In genomic region chr1:150876111-150876434, GRCh38 we compare ENCODE assay signal across 1 cellular context.
TF ChIP-seq lines count a peak whose summit lies in the region.

No MANE protein-coding gene starts in this region.

TF ChIP-seq in HepG2, 621 proteins besides CTCF, POLR2A, EP300 and RAD21 (continues in another document):
- no peak for TF ChIP-seq ZNF180 (CRISPR knock-in tag; IDR thresholded peaks at IDR 0.05; ENCODE audit: borderline replicate concordance, low read depth)
- no peak for TF ChIP-seq NR2F1 (CRISPR knock-in tag; IDR thresholded peaks at IDR 0.05)
- TF ChIP-seq HNF4G (IDR thresholded peaks at IDR 0.05; ENCODE audit: borderline replicate concordance, low read depth, low read length): no peak
- TF ChIP-seq HNF4G (CRISPR knock-in tag; IDR thresholded peaks at IDR 0.05; ENCODE audit: borderline replicate concordance, low read depth): no peak
- TF ChIP-seq ZNF205 (CRISPR knock-in tag; IDR thresholded peaks at IDR 0.05): no peak
- peak; percentile 38; the same call in 1 of the 2 replicates for TF ChIP-seq SAP130 (CRISPR knock-in tag; IDR thresholded peaks at IDR 0.05; ENCODE audit: low read depth)
- TF ChIP-seq ZSCAN12 (CRISPR knock-in tag; IDR thresholded peaks at IDR 0.05): no peak
- TF ChIP-seq, protein P1, sequence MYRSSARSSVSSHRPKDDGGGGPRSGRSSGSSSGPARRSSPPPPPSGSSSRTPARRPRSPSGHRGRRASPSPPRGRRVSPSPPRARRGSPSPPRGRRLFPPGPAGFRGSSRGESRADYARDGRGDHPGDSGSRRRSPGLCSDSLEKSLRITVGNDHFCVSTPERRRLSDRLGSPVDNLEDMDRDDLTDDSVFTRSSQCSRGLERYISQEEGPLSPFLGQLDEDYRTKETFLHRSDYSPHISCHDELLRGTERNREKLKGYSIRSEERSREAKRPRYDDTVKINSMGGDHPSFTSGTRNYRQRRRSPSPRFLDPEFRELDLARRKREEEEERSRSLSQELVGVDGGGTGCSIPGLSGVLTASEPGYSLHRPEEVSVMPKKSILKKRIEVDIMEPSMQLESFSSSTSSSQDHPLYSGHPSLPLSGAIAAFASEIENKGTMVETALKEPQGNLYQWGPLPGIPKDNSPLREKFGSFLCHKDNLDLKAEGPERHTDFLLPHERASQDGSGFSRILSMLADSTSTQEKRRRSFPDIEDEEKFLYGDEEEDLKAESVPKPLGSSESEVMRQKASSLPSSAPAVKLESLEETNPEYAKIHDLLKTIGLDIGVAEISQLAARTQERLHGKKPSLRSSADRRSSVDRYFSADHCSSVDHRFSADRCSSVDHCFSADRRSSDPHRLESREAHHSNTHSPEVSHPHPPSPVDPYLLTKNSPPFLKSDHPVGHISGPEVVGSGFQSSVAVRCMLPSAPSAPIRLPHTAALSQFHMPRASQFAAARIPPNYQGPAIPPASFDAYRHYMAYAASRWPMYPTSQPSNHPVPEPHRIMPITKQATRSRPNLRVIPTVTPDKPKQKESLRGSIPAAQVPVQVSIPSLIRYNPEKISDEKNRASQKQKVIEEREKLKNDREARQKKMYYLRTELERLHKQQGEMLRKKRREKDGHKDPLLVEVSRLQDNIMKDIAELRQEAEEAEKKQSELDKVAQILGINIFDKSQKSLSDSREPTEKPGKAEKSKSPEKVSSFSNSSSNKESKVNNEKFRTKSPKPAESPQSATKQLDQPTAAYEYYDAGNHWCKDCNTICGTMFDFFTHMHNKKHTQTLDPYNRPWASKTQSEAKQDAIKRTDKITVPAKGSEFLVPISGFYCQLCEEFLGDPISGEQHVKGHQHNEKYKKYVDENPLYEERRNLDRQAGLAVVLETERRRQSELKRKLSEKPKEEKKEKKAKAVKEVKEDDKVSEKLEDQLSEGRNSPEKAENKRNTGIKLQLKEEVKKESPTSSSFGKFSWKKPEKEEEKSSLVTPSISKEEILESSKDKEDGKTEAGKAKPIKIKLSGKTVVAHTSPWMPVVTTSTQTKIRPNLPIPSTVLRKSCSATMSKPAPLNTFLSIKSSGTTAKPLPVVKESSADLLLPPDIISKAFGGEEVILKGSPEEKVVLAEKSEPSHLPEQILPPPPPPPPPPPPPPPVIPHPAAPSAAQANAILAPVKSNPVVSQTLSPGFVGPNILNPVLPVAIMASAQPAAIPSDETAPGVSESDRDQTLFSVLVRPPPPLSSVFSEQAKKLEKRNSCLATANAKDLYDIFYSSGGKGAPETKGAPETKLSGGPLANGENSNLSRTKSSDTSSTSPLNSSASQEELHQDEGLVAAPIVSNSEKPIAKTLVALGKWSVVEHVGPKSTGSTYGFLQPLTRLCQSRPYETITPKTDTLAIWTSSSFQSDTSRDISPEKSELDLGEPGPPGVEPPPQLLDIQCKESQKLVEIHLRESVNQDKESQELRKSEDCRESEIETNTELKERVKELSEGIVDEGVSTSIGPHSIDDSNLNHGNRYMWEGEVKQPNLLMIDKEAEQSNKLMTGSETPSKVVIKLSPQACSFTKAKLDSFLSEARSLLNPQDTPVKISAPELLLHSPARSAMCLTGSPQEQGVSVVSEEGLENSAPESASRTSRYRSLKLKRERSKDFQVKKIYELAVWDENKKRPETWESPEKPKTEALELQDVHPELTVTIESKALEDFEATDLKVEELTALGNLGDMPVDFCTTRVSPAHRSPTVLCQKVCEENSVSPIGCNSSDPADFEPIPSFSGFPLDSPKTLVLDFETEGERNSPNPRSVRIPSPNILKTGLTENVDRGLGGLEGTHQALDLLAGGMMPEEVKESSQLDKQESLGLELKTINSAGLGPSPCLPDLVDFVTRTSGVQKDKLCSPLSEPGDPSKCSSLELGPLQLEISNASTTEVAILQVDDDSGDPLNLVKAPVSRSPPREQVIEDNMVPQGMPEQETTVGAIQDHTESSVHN (CRISPR knock-in tag; IDR thresholded peaks at IDR 0.05): no peak
- no peak for TF ChIP-seq ZNF441 (CRISPR knock-in tag; IDR thresholded peaks at IDR 0.05; ENCODE audit: borderline replicate concordance)
- TF ChIP-seq SIN3A (IDR thresholded peaks at IDR 0.05; ENCODE audit: borderline replicate concordance, low read depth, low read length): peak; percentile 73; the same call in 1 of the 2 replicates
- no peak for TF ChIP-seq KDM1A (CRISPR knock-in tag; IDR thresholded peaks at IDR 0.05)
- TF ChIP-seq ELF4 (CRISPR knock-in tag; IDR thresholded peaks at IDR 0.05; ENCODE audit: borderline replicate concordance): no peak
- no peak for TF ChIP-seq HNRNPK (IDR thresholded peaks at IDR 0.05; ENCODE audit: low read depth, low read length, poor library complexity, severe bottlenecking)
- TF ChIP-seq ZNF335 (CRISPR knock-in tag; IDR thresholded peaks at IDR 0.05): no peak
- TF ChIP-seq ZNF567 (CRISPR knock-in tag; IDR thresholded peaks at IDR 0.05; ENCODE audit: borderline replicate concordance): no peak
- TF ChIP-seq CHD2 (IDR thresholded peaks at IDR 0.05; ENCODE audit: low read depth, low read length): no peak
- peak; percentile 20; the same call in 1 of the 2 replicates for TF ChIP-seq ZNF761 (CRISPR knock-in tag; conservative IDR thresholded peaks at IDR 0.05)
- TF ChIP-seq KLF11 (CRISPR knock-in tag; IDR thresholded peaks at IDR 0.05): no peak
- no peak for TF ChIP-seq SRF (IDR thresholded peaks at IDR 0.05; ENCODE audit: low read depth, low read length)
- TF ChIP-seq, protein P2, sequence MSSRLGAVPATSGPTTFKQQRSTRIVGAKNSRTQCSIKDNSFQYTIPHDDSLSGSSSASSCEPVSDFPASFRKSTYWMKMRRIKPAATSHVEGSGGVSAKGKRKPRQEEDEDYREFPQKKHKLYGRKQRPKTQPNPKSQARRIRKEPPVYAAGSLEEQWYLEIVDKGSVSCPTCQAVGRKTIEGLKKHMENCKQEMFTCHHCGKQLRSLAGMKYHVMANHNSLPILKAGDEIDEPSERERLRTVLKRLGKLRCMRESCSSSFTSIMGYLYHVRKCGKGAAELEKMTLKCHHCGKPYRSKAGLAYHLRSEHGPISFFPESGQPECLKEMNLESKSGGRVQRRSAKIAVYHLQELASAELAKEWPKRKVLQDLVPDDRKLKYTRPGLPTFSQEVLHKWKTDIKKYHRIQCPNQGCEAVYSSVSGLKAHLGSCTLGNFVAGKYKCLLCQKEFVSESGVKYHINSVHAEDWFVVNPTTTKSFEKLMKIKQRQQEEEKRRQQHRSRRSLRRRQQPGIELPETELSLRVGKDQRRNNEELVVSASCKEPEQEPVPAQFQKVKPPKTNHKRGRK (CRISPR knock-in tag; IDR thresholded peaks at IDR 0.05): no peak
- 0 out of 2 replicates have a peak, but pooled peaks have one; percentile 3 for TF ChIP-seq ZNF33B (CRISPR knock-in tag; IDR thresholded peaks at IDR 0.05)
- no peak for TF ChIP-seq NFATC3 (CRISPR knock-in tag; IDR thresholded peaks at IDR 0.05)
- peak; percentile 2; the same call in 1 of the 2 replicates for TF ChIP-seq ZNF891 (CRISPR knock-in tag; IDR thresholded peaks at IDR 0.05)
- TF ChIP-seq NKX3-1 (CRISPR knock-in tag; IDR thresholded peaks at IDR 0.05): no peak
- TF ChIP-seq ADNP (CRISPR knock-in tag; IDR thresholded peaks at IDR 0.05): no peak
- no peak for TF ChIP-seq ELF1 (CRISPR knock-in tag; IDR thresholded peaks at IDR 0.05)
- TF ChIP-seq FOXM1 (CRISPR knock-in tag; IDR thresholded peaks at IDR 0.05): no peak
- TF ChIP-seq ZNF609 (CRISPR knock-in tag; IDR thresholded peaks at IDR 0.05; ENCODE audit: borderline replicate concordance): no peak
- TF ChIP-seq MIXL1 (CRISPR knock-in tag; IDR thresholded peaks at IDR 0.05): no peak
- no peak for TF ChIP-seq RFXAP (CRISPR knock-in tag; IDR thresholded peaks at IDR 0.05; ENCODE audit: borderline replicate concordance)
- TF ChIP-seq, protein P3, sequence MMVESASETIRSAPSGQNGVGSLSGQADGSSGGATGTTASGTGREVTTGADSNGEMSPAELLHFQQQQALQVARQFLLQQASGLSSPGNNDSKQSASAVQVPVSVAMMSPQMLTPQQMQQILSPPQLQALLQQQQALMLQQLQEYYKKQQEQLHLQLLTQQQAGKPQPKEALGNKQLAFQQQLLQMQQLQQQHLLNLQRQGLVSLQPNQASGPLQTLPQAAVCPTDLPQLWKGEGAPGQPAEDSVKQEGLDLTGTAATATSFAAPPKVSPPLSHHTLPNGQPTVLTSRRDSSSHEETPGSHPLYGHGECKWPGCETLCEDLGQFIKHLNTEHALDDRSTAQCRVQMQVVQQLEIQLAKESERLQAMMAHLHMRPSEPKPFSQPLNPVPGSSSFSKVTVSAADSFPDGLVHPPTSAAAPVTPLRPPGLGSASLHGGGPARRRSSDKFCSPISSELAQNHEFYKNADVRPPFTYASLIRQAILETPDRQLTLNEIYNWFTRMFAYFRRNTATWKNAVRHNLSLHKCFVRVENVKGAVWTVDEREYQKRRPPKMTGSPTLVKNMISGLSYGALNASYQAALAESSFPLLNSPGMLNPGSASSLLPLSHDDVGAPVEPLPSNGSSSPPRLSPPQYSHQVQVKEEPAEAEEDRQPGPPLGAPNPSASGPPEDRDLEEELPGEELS (CRISPR knock-in tag; IDR thresholded peaks at IDR 0.05): no peak
- TF ChIP-seq ZBTB37 (CRISPR knock-in tag; IDR thresholded peaks at IDR 0.05): no peak
- no peak for TF ChIP-seq SRY (CRISPR knock-in tag; IDR thresholded peaks at IDR 0.05)
- TF ChIP-seq MTA3 (CRISPR knock-in tag; IDR thresholded peaks at IDR 0.05): no peak
- TF ChIP-seq ZNF75D (CRISPR knock-in tag; IDR thresholded peaks at IDR 0.05; ENCODE audit: borderline replicate concordance): no peak
- no peak for TF ChIP-seq CEBPB (IDR thresholded peaks at IDR 0.05; ENCODE audit: borderline replicate concordance, low read depth, low read length)
- no peak for TF ChIP-seq FIP1L1 (IDR thresholded peaks at IDR 0.05; ENCODE audit: borderline replicate concordance, insufficient read depth, low read depth, low read length)
- no peak for TF ChIP-seq SMYD3 (CRISPR knock-in tag; IDR thresholded peaks at IDR 0.05)
- TF ChIP-seq ZNF382 (CRISPR knock-in tag; IDR thresholded peaks at IDR 0.05; ENCODE audit: borderline replicate concordance): no peak
- TF ChIP-seq ZNF746 (CRISPR knock-in tag; IDR thresholded peaks at IDR 0.05): 0 out of 2 replicates have a peak, but pooled peaks have one; percentile 18
- TF ChIP-seq MAX (IDR thresholded peaks at IDR 0.05): 0 out of 2 replicates have a peak, but pooled peaks have one; percentile 11
- TF ChIP-seq FOXC1 (CRISPR knock-in tag; IDR thresholded peaks at IDR 0.05; ENCODE audit: borderline replicate concordance): 0 out of 2 replicates have a peak, but pooled peaks have one; percentile 3
- TF ChIP-seq MAFG (CRISPR knock-in tag; IDR thresholded peaks at IDR 0.05): no peak
- 0 out of 2 replicates have a peak, but pooled peaks have one; percentile 24 for TF ChIP-seq TFDP2 (CRISPR knock-in tag; IDR thresholded peaks at IDR 0.05)
- TF ChIP-seq MTA1 (CRISPR knock-in tag; IDR thresholded peaks at IDR 0.05; ENCODE audit: borderline replicate concordance): 0 out of 2 replicates have a peak, but pooled peaks have one; percentile 13
- no peak for TF ChIP-seq PCBP2 (optimal IDR thresholded peaks at IDR 0.05; ENCODE audit: low read depth, low read length, poor library complexity, severe bottlenecking)
- TF ChIP-seq FOSL1 (CRISPR knock-in tag; IDR thresholded peaks at IDR 0.05; ENCODE audit: borderline replicate concordance): no peak
- TF ChIP-seq GATAD2A (CRISPR knock-in tag; IDR thresholded peaks at IDR 0.05): peak; percentile 55
- TF ChIP-seq ZFY (CRISPR knock-in tag; IDR thresholded peaks at IDR 0.05): peak; percentile 35; the same call in 1 of the 2 replicates
- no peak; the same call in 1 of the 2 replicates for TF ChIP-seq ZNF234 (CRISPR knock-in tag; conservative IDR thresholded peaks at IDR 0.05)
